ENCODE assay signal across 27 cellular contexts in genomic region chr10:120087109-120087508, GRCh38.
"Had no signal": no experiment of that assay in that cellular context is flagged by ENCODE, and none has a peak within 500 bp of the region (broad histone marks: within the 10 kb centered on the region; RNA-seq: fewer than 3 reads in every experiment).

No MANE protein-coding gene starts in this region.

- H3K36me3 Mint-ChIP-seq: natural killer cell; neural progenitor cell; stimulated activated effector memory CD8-positive, alpha-beta T cell treated with anti-CD3 and anti-CD28 coated beads, Interleukin-12 subunit alpha, Interleukin-12 subunit beta, amount 100 ng/mL, for 72 hours; stimulated activated naive B cell treated with anti-CD40 and anti-IgM and Interleukin-4, amounts not matched to agents 10 μg/mL and 1 μg/mL and 100 μg/mL, for 72 hours had no signal

- H3K4me1 Mint-ChIP-seq: natural killer cell; neural progenitor cell; stimulated activated effector memory CD8-positive, alpha-beta T cell treated with anti-CD3 and anti-CD28 coated beads, Interleukin-12 subunit alpha, Interleukin-12 subunit beta, amount 100 ng/mL, for 72 hours; stimulated activated naive B cell treated with anti-CD40 and anti-IgM and Interleukin-4, amounts not matched to agents 10 μg/mL and 1 μg/mL and 100 μg/mL, for 72 hours had no signal

- H3K4me3 ChIP-seq: neural progenitor cell, ovary, psoas muscle, right lobe of liver, stomach, thoracic aorta, thyroid gland, tibial nerve, upper lobe of left lung, vagina had no signal

- H3K27ac ChIP-seq: neural progenitor cell, ovary, parathyroid adenoma, psoas muscle, right lobe of liver, stomach, thoracic aorta, thyroid gland, tibial nerve, upper lobe of left lung, vagina had no signal

- ATAC-seq: natural killer cell; psoas muscle; right cardiac atrium; right lobe of liver; stimulated activated effector memory CD8-positive, alpha-beta T cell treated with anti-CD3 and anti-CD28 coated beads, Interleukin-12 subunit alpha, Interleukin-12 subunit beta, amount 100 ng/mL, for 72 hours; stimulated activated naive B cell treated with anti-CD40 and anti-IgM and Interleukin-4, amounts not matched to agents 10 μg/mL and 1 μg/mL and 100 μg/mL, for 72 hours had no signal

- H2AFZ ChIP-seq: neural progenitor cell, parathyroid adenoma had no signal

- H3K9me3 Mint-ChIP-seq: natural killer cell; neural progenitor cell; stimulated activated effector memory CD8-positive, alpha-beta T cell treated with anti-CD3 and anti-CD28 coated beads, Interleukin-12 subunit alpha, Interleukin-12 subunit beta, amount 100 ng/mL, for 72 hours had no signal

- H3K36me3 ChIP-seq: neural progenitor cell, ovary, right lobe of liver, stomach, thoracic aorta, thyroid gland, tibial nerve, upper lobe of left lung, vagina had no signal

- H3K4me2 ChIP-seq: neural progenitor cell had no signal

- H3K4me1 ChIP-seq: neural progenitor cell, parathyroid adenoma, psoas muscle, right lobe of liver, stomach, thyroid gland, tibial nerve, upper lobe of left lung, vagina had no signal

- H3K27me3 ChIP-seq: neural progenitor cell, ovary, right lobe of liver, thyroid gland, tibial nerve, upper lobe of left lung, vagina had no signal

- DNase-seq: natural killer cell; occipital lobe; ovary; posterior cingulate gyrus; psoas muscle; right cardiac atrium; right lobe of liver; small intestine; stimulated activated CD4-positive, alpha-beta T cell treated with anti-CD3 and anti-CD28 coated beads, Interleukin-15, amount 100 ng/mL, for 24 hours; stimulated activated CD4-positive, alpha-beta T cell treated with anti-CD3 and anti-CD28 coated beads, Interleukin-2, amount 100 ng/mL, for 24 hours; stimulated activated CD4-positive, alpha-beta T cell treated with anti-CD3 and anti-CD28 coated beads, Interleukin-2, amount 100 ng/mL, for 48 hours; stimulated activated CD4-positive, alpha-beta T cell treated with anti-CD3 and anti-CD28 coated beads, Interleukin-4, amount 100 ng/mL, for 24 hours; stimulated activated naive B cell treated with anti-CD40 and anti-IgM and Interleukin-4, amounts not matched to agents 10 μg/mL and 1 μg/mL and 100 μg/mL, for 72 hours; stimulated activated naive CD4-positive, alpha-beta T cell treated with Interleukin-2 at 50 U/mL for 16 hours; stomach; thyroid gland; trophoblast cell; upper lobe of left lung had no signal

- H3K9ac ChIP-seq: neural progenitor cell, parathyroid adenoma had no signal

- H3K27ac Mint-ChIP-seq: natural killer cell; nephron; neural progenitor cell; progenitor cell of endocrine pancreas; stimulated activated effector memory CD8-positive, alpha-beta T cell treated with anti-CD3 and anti-CD28 coated beads, Interleukin-12 subunit alpha, Interleukin-12 subunit beta, amount 100 ng/mL, for 72 hours; stimulated activated naive B cell treated with anti-CD40 and anti-IgM and Interleukin-4, amounts not matched to agents 10 μg/mL and 1 μg/mL and 100 μg/mL, for 72 hours; stimulated activated naive CD8-positive, alpha-beta T cell treated with anti-CD3 and anti-CD28 coated beads, Interleukin-15, Interleukin-2, amounts not matched to agents 100 ng/mL and 50 ng/mL, for 24 hours had no signal

- H3K4me3 Mint-ChIP-seq: natural killer cell; nephron; neural progenitor cell; stimulated activated effector memory CD8-positive, alpha-beta T cell treated with anti-CD3 and anti-CD28 coated beads, Interleukin-12 subunit alpha, Interleukin-12 subunit beta, amount 100 ng/mL, for 72 hours; stimulated activated naive B cell treated with anti-CD40 and anti-IgM and Interleukin-4, amounts not matched to agents 10 μg/mL and 1 μg/mL and 100 μg/mL, for 72 hours; stimulated activated naive CD8-positive, alpha-beta T cell treated with anti-CD3 and anti-CD28 coated beads, Interleukin-15, Interleukin-2, amounts not matched to agents 100 ng/mL and 50 ng/mL, for 24 hours had no signal

- H3K9me3 ChIP-seq: ovary, psoas muscle, right lobe of liver, stomach, thoracic aorta, thyroid gland, tibial nerve, upper lobe of left lung, vagina had no signal

- H3K79me2 ChIP-seq: parathyroid adenoma had no signal
